Comparison of ENCODE assay signal across 2 cellular contexts in genomic region chr11:12964650-12965049, GRCh38.
TF ChIP-seq lines count a peak whose summit lies in the region.

No MANE protein-coding gene starts in this region.

TF ChIP-seq in GM23338, 12 proteins besides CTCF, POLR2A, EP300 and RAD21:
- no peak for TF ChIP-seq ZNF331 (CRISPR knock-in tag; IDR thresholded peaks at IDR 0.05; ENCODE audit: low read depth)
- TF ChIP-seq, protein P1, sequence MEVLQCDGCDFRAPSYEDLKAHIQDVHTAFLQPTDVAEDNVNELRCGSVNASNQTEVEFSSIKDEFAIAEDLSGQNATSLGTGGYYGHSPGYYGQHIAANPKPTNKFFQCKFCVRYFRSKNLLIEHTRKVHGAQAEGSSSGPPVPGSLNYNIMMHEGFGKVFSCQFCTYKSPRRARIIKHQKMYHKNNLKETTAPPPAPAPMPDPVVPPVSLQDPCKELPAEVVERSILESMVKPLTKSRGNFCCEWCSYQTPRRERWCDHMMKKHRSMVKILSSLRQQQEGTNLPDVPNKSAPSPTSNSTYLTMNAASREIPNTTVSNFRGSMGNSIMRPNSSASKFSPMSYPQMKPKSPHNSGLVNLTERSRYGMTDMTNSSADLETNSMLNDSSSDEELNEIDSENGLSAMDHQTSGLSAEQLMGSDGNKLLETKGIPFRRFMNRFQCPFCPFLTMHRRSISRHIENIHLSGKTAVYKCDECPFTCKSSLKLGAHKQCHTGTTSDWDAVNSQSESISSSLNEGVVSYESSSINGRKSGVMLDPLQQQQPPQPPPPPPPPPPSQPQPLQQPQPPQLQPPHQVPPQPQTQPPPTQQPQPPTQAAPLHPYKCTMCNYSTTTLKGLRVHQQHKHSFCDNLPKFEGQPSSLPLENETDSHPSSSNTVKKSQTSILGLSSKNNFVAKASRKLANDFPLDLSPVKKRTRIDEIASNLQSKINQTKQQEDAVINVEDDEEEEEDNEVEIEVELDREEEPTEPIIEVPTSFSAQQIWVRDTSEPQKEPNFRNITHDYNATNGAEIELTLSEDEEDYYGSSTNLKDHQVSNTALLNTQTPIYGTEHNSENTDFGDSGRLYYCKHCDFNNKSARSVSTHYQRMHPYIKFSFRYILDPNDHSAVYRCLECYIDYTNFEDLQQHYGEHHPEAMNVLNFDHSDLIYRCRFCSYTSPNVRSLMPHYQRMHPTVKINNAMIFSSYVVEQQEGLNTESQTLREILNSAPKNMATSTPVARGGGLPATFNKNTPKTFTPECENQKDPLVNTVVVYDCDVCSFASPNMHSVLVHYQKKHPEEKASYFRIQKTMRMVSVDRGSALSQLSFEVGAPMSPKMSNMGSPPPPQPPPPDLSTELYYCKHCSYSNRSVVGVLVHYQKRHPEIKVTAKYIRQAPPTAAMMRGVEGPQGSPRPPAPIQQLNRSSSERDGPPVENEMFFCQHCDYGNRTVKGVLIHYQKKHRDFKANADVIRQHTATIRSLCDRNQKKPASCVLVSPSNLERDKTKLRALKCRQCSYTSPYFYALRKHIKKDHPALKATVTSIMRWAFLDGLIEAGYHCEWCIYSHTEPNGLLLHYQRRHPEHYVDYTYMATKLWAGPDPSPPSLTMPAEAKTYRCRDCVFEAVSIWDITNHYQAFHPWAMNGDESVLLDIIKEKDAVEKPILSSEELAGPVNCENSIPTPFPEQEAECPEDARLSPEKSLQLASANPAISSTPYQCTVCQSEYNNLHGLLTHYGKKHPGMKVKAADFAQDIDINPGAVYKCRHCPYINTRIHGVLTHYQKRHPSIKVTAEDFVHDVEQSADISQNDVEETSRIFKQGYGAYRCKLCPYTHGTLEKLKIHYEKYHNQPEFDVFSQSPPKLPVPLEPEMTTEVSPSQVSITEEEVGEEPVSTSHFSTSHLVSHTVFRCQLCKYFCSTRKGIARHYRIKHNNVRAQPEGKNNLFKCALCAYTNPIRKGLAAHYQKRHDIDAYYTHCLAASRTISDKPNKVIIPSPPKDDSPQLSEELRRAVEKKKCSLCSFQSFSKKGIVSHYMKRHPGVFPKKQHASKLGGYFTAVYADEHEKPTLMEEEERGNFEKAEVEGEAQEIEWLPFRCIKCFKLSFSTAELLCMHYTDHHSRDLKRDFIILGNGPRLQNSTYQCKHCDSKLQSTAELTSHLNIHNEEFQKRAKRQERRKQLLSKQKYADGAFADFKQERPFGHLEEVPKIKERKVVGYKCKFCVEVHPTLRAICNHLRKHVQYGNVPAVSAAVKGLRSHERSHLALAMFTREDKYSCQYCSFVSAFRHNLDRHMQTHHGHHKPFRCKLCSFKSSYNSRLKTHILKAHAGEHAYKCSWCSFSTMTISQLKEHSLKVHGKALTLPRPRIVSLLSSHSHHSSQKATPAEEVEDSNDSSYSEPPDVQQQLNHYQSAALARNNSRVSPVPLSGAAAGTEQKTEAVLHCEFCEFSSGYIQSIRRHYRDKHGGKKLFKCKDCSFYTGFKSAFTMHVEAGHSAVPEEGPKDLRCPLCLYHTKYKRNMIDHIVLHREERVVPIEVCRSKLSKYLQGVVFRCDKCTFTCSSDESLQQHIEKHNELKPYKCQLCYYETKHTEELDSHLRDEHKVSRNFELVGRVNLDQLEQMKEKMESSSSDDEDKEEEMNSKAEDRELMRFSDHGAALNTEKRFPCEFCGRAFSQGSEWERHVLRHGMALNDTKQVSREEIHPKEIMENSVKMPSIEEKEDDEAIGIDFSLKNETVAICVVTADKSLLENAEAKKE (CRISPR knock-in tag; IDR thresholded peaks at IDR 0.05), result no peak
- no peak for TF ChIP-seq CREB1 (CRISPR knock-in tag; IDR thresholded peaks at IDR 0.05; ENCODE audit: low read depth)
- TF ChIP-seq REST (IDR thresholded peaks at IDR 0.05; ENCODE audit: unreplicated experiment), result no peak
- TF ChIP-seq EZH2phosphoT487 (IDR thresholded peaks at IDR 0.05; ENCODE audit: unreplicated experiment), result no peak
- TF ChIP-seq STAT1 (IDR thresholded peaks at IDR 0.05; ENCODE audit: unreplicated experiment), result no peak
- TF ChIP-seq POLR2AphosphoS5 (IDR thresholded peaks at IDR 0.05; ENCODE audit: low read depth), result no peak
- TF ChIP-seq JUNB (IDR thresholded peaks at IDR 0.05; ENCODE audit: unreplicated experiment), result no peak
- TF ChIP-seq ZNF114 (CRISPR knock-in tag; IDR thresholded peaks at IDR 0.05), result no peak
- no peak for TF ChIP-seq EZH2 (IDR thresholded peaks at IDR 0.05; ENCODE audit: low read depth, unreplicated experiment)
- TF ChIP-seq ETS1 (IDR thresholded peaks at IDR 0.05), result no peak
- no peak for TF ChIP-seq NANOG (IDR thresholded peaks at IDR 0.05; ENCODE audit: borderline replicate concordance)

TF ChIP-seq in K562, 482 proteins besides CTCF, POLR2A, EP300 and RAD21:
- 0 out of 2 replicates have a peak, but pooled peaks have one; percentile 14 for TF ChIP-seq ZNF121 (CRISPR knock-in tag; conservative IDR thresholded peaks at IDR 0.05)
- no peak for TF ChIP-seq ZNF518B (CRISPR knock-in tag; IDR thresholded peaks at IDR 0.05)
- no peak for TF ChIP-seq NCOA2 (IDR thresholded peaks at IDR 0.05; ENCODE audit: partially characterized antibody in 2 of 2)
